In the genomic region with DNA sequence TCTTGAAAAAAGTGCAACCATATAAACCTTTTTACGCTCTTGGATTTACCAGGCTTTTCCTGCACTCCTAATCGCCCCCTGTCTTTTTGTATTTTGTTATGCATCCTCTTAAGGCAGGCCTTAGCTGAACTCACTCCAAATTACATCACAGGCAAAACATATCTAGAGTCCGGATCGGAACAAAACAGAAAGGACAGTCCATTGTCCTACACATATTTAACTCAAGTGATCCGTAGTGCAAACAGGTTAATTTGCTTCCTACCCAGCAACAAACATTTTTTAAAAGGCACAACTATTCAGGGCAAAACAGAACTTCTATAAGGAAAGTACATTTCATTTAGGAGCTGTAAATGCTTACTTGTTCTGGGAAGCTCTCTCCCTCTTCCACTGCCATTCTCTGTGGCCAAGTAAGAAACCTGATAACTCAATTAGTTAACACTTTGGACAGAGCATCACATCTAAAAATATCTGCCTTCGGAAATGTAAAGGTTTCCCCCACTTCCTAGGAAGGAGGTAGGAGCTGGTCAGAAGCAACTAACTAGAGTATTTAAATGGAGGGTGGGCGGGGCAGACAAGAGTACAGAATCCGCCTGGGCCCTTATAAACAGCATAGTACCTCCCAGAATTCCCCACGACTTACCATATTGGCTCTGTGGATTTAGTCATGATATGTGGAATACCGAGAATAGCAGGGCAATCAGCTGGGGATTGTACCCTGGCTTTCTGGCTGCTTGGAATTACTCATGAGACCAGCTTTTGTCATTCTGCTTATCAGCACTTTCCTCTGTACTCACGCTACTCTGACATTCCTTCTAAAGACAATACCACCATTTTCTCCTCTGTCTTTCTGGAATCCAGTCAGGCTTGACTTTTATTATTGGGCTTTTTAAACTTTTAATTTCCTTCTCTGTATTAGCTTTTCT, we compare ENCODE assay signal across 12 cellular contexts.
DNase-seq lines count a peak whose midpoint lies in the region; ATAC-seq and TF ChIP-seq lines count a peak whose summit lies in the region.
"Had no signal": no experiment of that assay in that cellular context is flagged by ENCODE, and none has a peak within 500 bp of the region (broad histone marks: within the 10 kb centered on the region; RNA-seq: fewer than 3 reads in every experiment).

No MANE protein-coding gene starts in this region.

- H3K4me3 ChIP-seq in BE2C (ENCODE audit: low read depth, low read length): peak overlapping the region; percentile 39
- H3K4me3 ChIP-seq in SK-N-SH (ENCODE audit: low read depth in 2 of 2, low read length in 1 of 2): no peak overlapping the region
- no peak overlapping the region for H3K4me3 ChIP-seq in neural progenitor cell
- H3K4me3 ChIP-seq: SJSA1 had no signal

- CTCF ChIA-PET in SK-N-SH (lab: Yijun Ruan, JAX): interaction anchor here (0.9 to 1.8 kb wide), 3 partner anchors 12 to 32 kb away, joined by 3 to 4 read pairs (median 3); no protein-coding TSS in a partner anchor

- peaks cover 12% of the 10 kb centered on the region for H3K4me1 ChIP-seq in BE2C
- H3K4me1 ChIP-seq in SK-N-SH (ENCODE audit: control insufficient read depth in 1 of 2, insufficient read depth in 2 of 2, low read depth in 1 of 2, low read length in 1 of 2): peaks cover 6% of the 10 kb centered on the region in 2 experiments; a peak in 2 of 4 replicates
- H3K4me1 ChIP-seq in neural progenitor cell: peaks cover 9% of the 10 kb centered on the region

- H3K79me2 ChIP-seq in SK-N-SH (ENCODE audit: insufficient read depth) (no peaks in the 10 kb centered on the region), neural progenitor cell (ENCODE audit: low read depth) (no peaks in the 10 kb centered on the region)

- peaks cover 2% of the 10 kb centered on the region for H3K27me3 Mint-ChIP-seq in neural progenitor cell (ENCODE audit: insufficient read depth, low read depth)
- no peaks in the 10 kb centered on the region for H3K27me3 Mint-ChIP-seq in activated T-helper 17 cell treated with anti-CD3 and anti-CD28 coated beads, Interleukin-2, amount 50 U/mL, for 72 hours
- H3K27me3 Mint-ChIP-seq: activated CD4-positive, alpha-beta memory T cell treated with anti-CD3 and anti-CD28 coated beads, Interleukin-2, amount 10 ng/mL, durations not matched to agents 7 days and 5 days had no signal

- no peak for TF ChIP-seq EP300 in SK-N-SH (IDR thresholded peaks at IDR 0.05; ENCODE audit: borderline replicate concordance in 1 of 2, low read depth in 1 of 2, low read length in 1 of 2)

- POLR2A ChIA-PET in SK-N-SH (lab: Yijun Ruan, JAX): no interaction called here

- H3K4me2 ChIP-seq in SK-N-SH (no peak overlapping the region), neural progenitor cell (peak overlapping the region; percentile 28)

- H3F3A ChIP-seq in SK-N-SH (replicated peaks; ENCODE audit: insufficient read depth) (peaks cover 23% of the 10 kb centered on the region), neural progenitor cell (ENCODE audit: low read depth) (no peaks in the 10 kb centered on the region)

- no peaks in the 10 kb centered on the region for H3K9me3 Mint-ChIP-seq in neural progenitor cell
- H3K9me3 Mint-ChIP-seq in activated T-helper 17 cell treated with anti-CD3 and anti-CD28 coated beads, Interleukin-2, amount 50 U/mL, for 72 hours: no peaks in the 10 kb centered on the region
- H3K9me3 Mint-ChIP-seq: activated CD4-positive, alpha-beta memory T cell treated with anti-CD3 and anti-CD28 coated beads, Interleukin-2, amount 10 ng/mL, durations not matched to agents 7 days and 5 days had no signal

- no peak overlapping the region for H3K4me3 Mint-ChIP-seq in neural progenitor cell
- no peak overlapping the region for H3K4me3 Mint-ChIP-seq in activated T-helper 17 cell treated with anti-CD3 and anti-CD28 coated beads, Interleukin-2, amount 50 U/mL, for 72 hours
- H3K4me3 Mint-ChIP-seq: activated CD4-positive, alpha-beta memory T cell treated with anti-CD3 and anti-CD28 coated beads, Interleukin-2, amount 10 ng/mL, durations not matched to agents 7 days and 5 days had no signal

- no peak for TF ChIP-seq CTCF in BE2C (IDR thresholded peaks at IDR 0.05; ENCODE audit: low read depth, low read length)
- TF ChIP-seq CTCF in SK-N-SH (IDR thresholded peaks at IDR 0.05): no peak
- TF ChIP-seq CTCF in neural progenitor cell (IDR thresholded peaks at IDR 0.05): no peak

- no peaks in the 10 kb centered on the region for H3K36me3 ChIP-seq in BE2C
- no peaks in the 10 kb centered on the region for H3K36me3 ChIP-seq in SK-N-SH (replicated peaks in 1 of 2; ENCODE audit: control insufficient read depth in 1 of 2, insufficient read depth in 2 of 2, low read length in 1 of 2)
- no peaks in the 10 kb centered on the region for H3K36me3 ChIP-seq in neural progenitor cell
- H3K36me3 ChIP-seq: SJSA1 had no signal

- H4K20me1 ChIP-seq in SK-N-SH (ENCODE audit: insufficient read depth) (no peaks in the 10 kb centered on the region), neural progenitor cell (ENCODE audit: low read depth) (no peaks in the 10 kb centered on the region)

- H3K9me2 ChIP-seq in SK-N-SH: no peaks in the 10 kb centered on the region

- H3K27me3 ChIP-seq in BE2C: no peaks in the 10 kb centered on the region
- no peaks in the 10 kb centered on the region for H3K27me3 ChIP-seq in SK-N-SH (ENCODE audit: insufficient read depth)
- H3K27me3 ChIP-seq in neural progenitor cell: no peaks in the 10 kb centered on the region
- H3K27me3 ChIP-seq: SJSA1 had no signal

- no peak overlapping the region for H3K27ac Mint-ChIP-seq in neural progenitor cell
- H3K27ac Mint-ChIP-seq in activated T-helper 17 cell treated with anti-CD3 and anti-CD28 coated beads, Interleukin-2, amount 50 U/mL, for 72 hours: no peak overlapping the region
- H3K27ac Mint-ChIP-seq: activated CD4-positive, alpha-beta memory T cell treated with anti-CD3 and anti-CD28 coated beads, Interleukin-2, amount 10 ng/mL, durations not matched to agents 7 days and 5 days had no signal

- no peak for TF ChIP-seq RAD21 in SK-N-SH (IDR thresholded peaks at IDR 0.05; ENCODE audit: low read length)

- H3K9me3 ChIP-seq in BE2C (no peaks in the 10 kb centered on the region), SK-N-SH (no peaks in the 10 kb centered on the region), neural progenitor cell (ENCODE audit: low read depth) (no peaks in the 10 kb centered on the region)
- H3K9me3 ChIP-seq: SJSA1 had no signal

- no peak for ATAC-seq in activated T-helper 17 cell treated with anti-CD3 and anti-CD28 coated beads, Interleukin-2, amount 50 U/mL, for 72 hours (replicated peaks)

- 81% methylated on average over 11 of the region's 11 CpGs for WGBS in SK-N-SH (ENCODE audit: low lambda C conversion rate)

- H3K27ac ChIP-seq in SK-N-SH (ENCODE audit: low read depth in 2 of 2, low read length in 1 of 2): peak overlapping the region in 1 of 2 experiments; percentile 26; a peak in 2 of 4 replicates
- no peak overlapping the region for H3K27ac ChIP-seq in neural progenitor cell
- H3K27ac ChIP-seq: SJSA1 had no signal

- no peak overlapping the region for H3K9ac ChIP-seq in SK-N-SH
- no peak overlapping the region for H3K9ac ChIP-seq in neural progenitor cell

- peak overlapping the region; percentile 9; the same call in 1 of the 2 replicates for H2AFZ ChIP-seq in SK-N-SH (ENCODE audit: low read depth)
- H2AFZ ChIP-seq in neural progenitor cell (replicated peaks): peak overlapping the region; percentile 86

- H3K36me3 Mint-ChIP-seq in neural progenitor cell: no peaks in the 10 kb centered on the region
- H3K36me3 Mint-ChIP-seq in activated T-helper 17 cell treated with anti-CD3 and anti-CD28 coated beads, Interleukin-2, amount 50 U/mL, for 72 hours (ENCODE audit: low read depth): no peaks in the 10 kb centered on the region

- peak; percentile 25 for DNase-seq in BE2C
- no peak for DNase-seq in SK-N-SH
- DNase-seq in glomerular visceral epithelial cell (ENCODE audit: extremely low spot score): peak; percentile 3
- DNase-seq in neural progenitor cell (ENCODE audit: low spot score): peak; percentile 65
- DNase-seq in NCI-H1417 treated with DMSO at 0.1 percent for 48 hours (lab: John Stamatoyannopoulos, UW): no peak
- no peak for DNase-seq in T1000 (lab: John Stamatoyannopoulos, UW)
- DNase-seq in SK-N-DZ (ENCODE audit: low spot score): no peak
- DNase-seq: activated CD4-positive, alpha-beta memory T cell treated with anti-CD3 and anti-CD28 coated beads, Interleukin-2, amount 10 ng/mL, durations not matched to agents 7 days and 5 days; central memory CD4-positive, alpha-beta T cell; NCI-H146 had no signal

- peaks cover 16% of the 10 kb centered on the region for H3K4me1 Mint-ChIP-seq in neural progenitor cell
- peaks cover 6% of the 10 kb centered on the region for H3K4me1 Mint-ChIP-seq in activated T-helper 17 cell treated with anti-CD3 and anti-CD28 coated beads, Interleukin-2, amount 50 U/mL, for 72 hours
- H3K4me1 Mint-ChIP-seq: activated CD4-positive, alpha-beta memory T cell treated with anti-CD3 and anti-CD28 coated beads, Interleukin-2, amount 10 ng/mL, durations not matched to agents 7 days and 5 days had no signal

TF ChIP-seq in SK-N-SH, 30 proteins besides CTCF, POLR2A, EP300 and RAD21:
- TF ChIP-seq FOXM1 (IDR thresholded peaks at IDR 0.05; ENCODE audit: low read depth) (no peak), POLR2AphosphoS5 (IDR thresholded peaks at IDR 0.05; ENCODE audit: low read depth, low read length) (no peak)
TF ChIP-seq in SK-N-SH: peak in this region for 0.

Comparison
In these comparisons a context has a peak if more than half of its experiments do, and no peak if none do; other contexts are left out.
1. DNase-seq: peak in BE2C (single experiment), glomerular visceral epithelial cell (single experiment) and neural progenitor cell (single experiment); none in SK-N-SH (single experiment), NCI-H1417 treated with DMSO at 0.1 percent for 48 hours (single experiment), T1000 (single experiment) and SK-N-DZ (single experiment).